21 cellular contexts compared by ENCODE assay signal in genomic region chr2:46157966-46158310, GRCh38.
"Had no signal": no experiment of that assay in that cellular context is flagged by ENCODE, and none has a peak within 500 bp of the region (broad histone marks: within the 10 kb centered on the region; RNA-seq: fewer than 3 reads in every experiment).

No MANE protein-coding gene starts in this region.

- H3K27me3 Mint-ChIP-seq: activated CD4-positive, alpha-beta memory T cell treated with anti-CD3 and anti-CD28 coated beads for 36 hours; activated CD8-positive, alpha-beta memory T cell treated with anti-CD3 and anti-CD28 coated beads, Interleukin-2, amount 10 ng/mL, durations not matched to agents 7 days and 5 days; central memory CD8-positive, alpha-beta T cell; naive thymus-derived CD4-positive, alpha-beta T cell; stimulated activated naive CD8-positive, alpha-beta T cell treated with anti-CD3 and anti-CD28 coated beads, Interleukin-15, Interleukin-2, amounts not matched to agents 100 ng/mL and 50 ng/mL, for 24 hours had no signal

- H3K27ac Mint-ChIP-seq: activated CD4-positive, alpha-beta memory T cell treated with anti-CD3 and anti-CD28 coated beads for 36 hours; activated CD8-positive, alpha-beta memory T cell treated with anti-CD3 and anti-CD28 coated beads, Interleukin-2, amount 10 ng/mL, durations not matched to agents 7 days and 5 days; stimulated activated naive CD8-positive, alpha-beta T cell treated with anti-CD3 and anti-CD28 coated beads, Interleukin-15, Interleukin-2, amounts not matched to agents 100 ng/mL and 50 ng/mL, for 24 hours had no signal

- H3K4me1 Mint-ChIP-seq: central memory CD8-positive, alpha-beta T cell had no signal

- H3K27me3 ChIP-seq: body of pancreas, gastroesophageal sphincter, heart right ventricle, upper lobe of right lung had no signal

- H3K9me3 Mint-ChIP-seq: activated CD4-positive, alpha-beta memory T cell treated with anti-CD3 and anti-CD28 coated beads for 36 hours; central memory CD8-positive, alpha-beta T cell; stimulated activated naive CD8-positive, alpha-beta T cell treated with anti-CD3 and anti-CD28 coated beads, Interleukin-15, Interleukin-2, amounts not matched to agents 100 ng/mL and 50 ng/mL, for 24 hours had no signal

- H3K4me3 ChIP-seq: body of pancreas, gastroesophageal sphincter, heart right ventricle, mucosa of descending colon, SK-N-MC, skin epidermis, upper lobe of right lung had no signal

- H3K4me1 ChIP-seq: body of pancreas had no signal

- H3K9me3 ChIP-seq: body of pancreas, gastroesophageal sphincter, heart right ventricle, mucosa of descending colon, upper lobe of right lung had no signal

- ATAC-seq: activated CD8-positive, alpha-beta memory T cell treated with anti-CD3 and anti-CD28 coated beads, Interleukin-2, amount 10 ng/mL, durations not matched to agents 7 days and 5 days; body of pancreas; naive thymus-derived CD4-positive, alpha-beta T cell had no signal

- H3K4me3 Mint-ChIP-seq: activated CD4-positive, alpha-beta memory T cell treated with anti-CD3 and anti-CD28 coated beads for 36 hours; activated CD8-positive, alpha-beta memory T cell treated with anti-CD3 and anti-CD28 coated beads, Interleukin-2, amount 10 ng/mL, durations not matched to agents 7 days and 5 days; central memory CD8-positive, alpha-beta T cell; naive thymus-derived CD4-positive, alpha-beta T cell; stimulated activated naive CD8-positive, alpha-beta T cell treated with anti-CD3 and anti-CD28 coated beads, Interleukin-15, Interleukin-2, amounts not matched to agents 100 ng/mL and 50 ng/mL, for 24 hours had no signal

- DNase-seq: activated CD4-positive, alpha-beta memory T cell treated with anti-CD3 and anti-CD28 coated beads for 36 hours; activated CD8-positive, alpha-beta memory T cell treated with anti-CD3 and anti-CD28 coated beads, Interleukin-2, amount 10 ng/mL, durations not matched to agents 7 days and 5 days; activated naive CD4-positive, alpha-beta T cell treated with anti-CD3 and anti-CD28 coated beads, Interleukin-2, amount 50 U/mL, for 16 hours; activated T-cell treated with anti-CD3 and anti-CD28 coated beads, Interleukin-2, amount 50 U/mL, for 1 hour; body of pancreas; effector CD8-positive, alpha-beta T cell; heart right ventricle; left colon; mucosa of descending colon; naive thymus-derived CD4-positive, alpha-beta T cell; stimulated activated CD4-positive, alpha-beta T cell treated with anti-CD3 and anti-CD28 coated beads, Interleukin-15, amount 100 ng/mL, for 24 hours; stimulated activated CD4-positive, alpha-beta T cell treated with anti-CD3 and anti-CD28 coated beads, Interleukin-4, amount 100 ng/mL, for 1 hour; T-helper 1 cell; T1000; upper lobe of right lung had no signal

- H3K27ac ChIP-seq: body of pancreas, gastroesophageal sphincter, parathyroid adenoma, SK-N-MC, skin epidermis, upper lobe of right lung had no signal
